In the genomic region with DNA sequence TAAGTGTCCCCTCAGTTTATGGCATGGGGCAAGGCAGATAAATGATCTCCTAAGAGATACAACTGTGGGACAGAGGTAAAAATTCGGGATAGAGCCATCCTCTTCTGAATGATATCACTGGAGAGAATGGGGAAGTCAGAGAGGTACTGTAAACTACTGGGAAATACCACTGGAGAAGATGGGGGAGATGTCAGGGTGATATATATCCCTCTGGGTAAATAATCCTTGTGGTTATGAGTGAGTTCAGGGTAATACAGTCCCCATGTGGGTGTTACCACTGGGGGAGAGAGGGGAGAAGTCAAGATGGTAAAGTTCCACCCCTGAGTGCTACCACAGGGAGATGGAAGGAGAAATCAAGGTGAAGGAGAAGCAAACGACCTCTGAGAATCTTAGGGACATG, we compare ENCODE assay signal across 32 cellular contexts.
"Had no signal": no experiment of that assay in that cellular context is flagged by ENCODE, and none has a peak within 500 bp of the region (broad histone marks: within the 10 kb centered on the region; RNA-seq: fewer than 3 reads in every experiment).

No MANE protein-coding gene starts in this region.

- H3K27ac ChIP-seq: body of pancreas, esophagus muscularis mucosa, gastroesophageal sphincter, heart right ventricle, WERI-Rb-1 had no signal

- H3K4me3 ChIP-seq: body of pancreas, esophagus muscularis mucosa, gastroesophageal sphincter, heart right ventricle, hepatocyte had no signal

- H3K27me3 ChIP-seq: body of pancreas, esophagus muscularis mucosa, gastroesophageal sphincter, hepatocyte had no signal

- ATAC-seq: activated CD4-positive, CD25-positive, alpha-beta regulatory T cell treated with anti-CD3 and anti-CD28 coated beads, Interleukin-2, amount 50 U/mL, for 24 hours; activated CD8-positive, alpha-beta memory T cell treated with anti-CD3 and anti-CD28 coated beads, Interleukin-2, amount 10 ng/mL, durations not matched to agents 7 days and 5 days; activated CD8-positive, alpha-beta T cell treated with anti-CD3 and anti-CD28 coated beads for 36 hours; activated T-helper 17 cell treated with anti-CD3 and anti-CD28 coated beads, Interleukin-2, amount 50 U/mL, for 72 hours; body of pancreas; effector memory CD8-positive, alpha-beta T cell; gastroesophageal sphincter; heart right ventricle; T-helper 17 cell had no signal

- H3K36me3 ChIP-seq: esophagus muscularis mucosa, gastroesophageal sphincter, heart right ventricle, WERI-Rb-1 had no signal

- DNase-seq: activated B cell treated with CpG ODN at 0.5 μM for 24 hours; activated CD4-positive, alpha-beta T cell treated with anti-CD3 and anti-CD28 coated beads for 48 hours; activated CD4-positive, alpha-beta T cell treated with anti-CD3 and anti-CD28 coated beads, Interleukin-2, amount 50 U/mL, for 1 hour; activated CD4-positive, alpha-beta T cell treated with anti-CD3 and anti-CD28 coated beads, Interleukin-2, amount 50 U/mL, for 48 hours; activated CD8-positive, alpha-beta memory T cell treated with anti-CD3 and anti-CD28 coated beads, Interleukin-2, amount 10 ng/mL, durations not matched to agents 7 days and 5 days; activated CD8-positive, alpha-beta memory T cell treated with anti-CD3 and anti-CD28 coated beads, Interleukin-2, amount 50 U/mL, for 4 hours; activated CD8-positive, alpha-beta T cell treated with anti-CD3 and anti-CD28 coated beads for 36 hours; activated effector memory CD4-positive, alpha-beta T cell treated with Interleukin-2 at 50 U/mL for 16 hours; activated gamma-delta T cell treated with Interleukin-2 at 50 U/mL for 16 hours; activated naive CD4-positive, alpha-beta T cell treated with anti-CD3 and anti-CD28 coated beads, Interleukin-2, amount 50 U/mL, for 16 hours; activated naive CD4-positive, alpha-beta T cell treated with Interleukin-2 at 50 U/mL for 16 hours; activated T-cell treated with anti-CD3 and anti-CD28 coated beads, Interleukin-2, amount 50 U/mL, for 1 hour; amniotic stem cell; anterior cingulate cortex; body of pancreas; caudate nucleus; cortex of kidney; dermis blood vessel endothelial cell; effector CD4-positive, alpha-beta T cell; effector memory CD8-positive, alpha-beta T cell; erythroblast; foreskin melanocyte; heart right ventricle; T-helper 17 cell; T1000; WERI-Rb-1 had no signal

- H3K4me2 ChIP-seq: hepatocyte had no signal

- H3K79me2 ChIP-seq: hepatocyte had no signal

- FAIRE-seq: colon had no signal

- H3K4me1 ChIP-seq: body of pancreas, esophagus muscularis mucosa, gastroesophageal sphincter, heart right ventricle had no signal

- H2AFZ ChIP-seq: hepatocyte had no signal

- H3K9me3 ChIP-seq: body of pancreas, gastroesophageal sphincter had no signal
